8 cellular contexts compared by ENCODE assay signal in the genomic region with DNA sequence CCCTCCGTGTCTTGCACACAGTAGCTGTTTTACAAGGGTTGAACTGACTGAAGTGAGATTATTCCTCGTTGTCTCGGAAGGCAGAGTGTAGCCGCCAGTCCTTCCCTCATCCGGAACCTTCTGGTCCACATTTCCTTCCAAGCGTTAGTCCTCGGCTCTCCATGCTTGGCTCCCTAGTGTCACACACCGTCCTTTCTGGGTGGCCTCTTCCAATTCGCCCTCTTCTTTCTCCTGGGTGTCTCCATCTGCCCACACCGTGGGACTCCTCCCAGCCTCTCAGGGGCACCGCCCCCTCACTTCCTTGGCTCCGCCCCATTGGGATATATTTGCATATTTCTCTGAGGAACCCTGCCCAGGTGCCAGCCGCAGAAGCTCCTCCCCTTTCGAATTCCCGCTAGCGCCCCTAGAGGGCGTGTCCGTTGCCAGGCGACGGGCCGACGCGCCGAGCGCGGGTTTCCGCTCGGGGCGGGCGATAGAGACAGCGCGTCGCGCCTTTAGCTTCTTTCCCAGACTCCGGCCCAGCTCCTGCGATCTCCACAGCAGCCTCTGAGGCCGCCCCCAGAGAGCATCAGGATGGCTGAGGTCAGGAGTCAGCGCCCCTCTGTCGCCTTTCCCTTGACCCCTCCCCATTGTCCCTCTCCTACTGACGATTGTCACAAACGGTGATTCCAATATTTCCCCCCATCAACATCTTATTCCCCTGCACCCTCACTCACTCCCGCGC. TPM values are rescaled to one million over a fixed set of nuclear protein-coding genes. Genes with fewer than 3 reads are reported as not detected.
DNase-seq lines count a peak whose midpoint lies in the region; ATAC-seq and TF ChIP-seq lines count a peak whose summit lies in the region.

A gene with protein sequence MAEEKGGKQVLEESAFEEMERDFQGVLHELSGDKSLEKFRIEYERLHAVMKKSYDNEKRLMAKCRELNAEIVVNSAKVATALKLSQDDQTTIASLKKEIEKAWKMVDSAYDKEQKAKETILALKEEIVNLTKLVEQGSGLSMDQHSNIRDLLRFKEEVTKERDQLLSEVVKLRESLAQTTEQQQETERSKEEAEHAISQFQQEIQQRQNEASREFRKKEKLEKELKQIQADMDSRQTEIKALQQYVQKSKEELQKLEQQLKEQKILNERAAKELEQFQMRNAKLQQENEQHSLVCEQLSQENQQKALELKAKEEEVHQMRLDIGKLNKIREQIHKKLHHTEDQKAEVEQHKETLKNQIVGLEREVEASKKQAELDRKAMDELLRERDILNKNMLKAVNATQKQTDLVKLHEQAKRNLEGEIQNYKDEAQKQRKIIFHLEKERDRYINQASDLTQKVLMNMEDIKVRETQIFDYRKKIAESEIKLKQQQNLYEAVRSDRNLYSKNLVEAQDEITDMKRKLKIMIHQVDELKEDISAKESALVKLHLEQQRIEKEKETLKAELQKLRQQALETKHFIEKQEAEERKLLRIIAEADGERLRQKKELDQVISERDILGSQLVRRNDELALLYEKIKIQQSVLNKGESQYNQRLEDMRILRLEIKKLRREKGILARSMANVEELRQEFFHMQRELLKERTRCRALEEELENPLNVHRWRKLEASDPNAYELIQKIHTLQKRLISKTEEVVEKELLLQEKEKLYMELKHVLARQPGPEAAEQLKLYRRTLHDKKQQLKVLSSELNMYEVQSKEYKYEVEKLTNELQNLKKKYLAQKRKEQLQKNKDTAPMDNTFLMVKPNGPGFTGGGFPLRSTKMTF (plus strand): TSS at position 509 of the 724 bp plus-strand sequence. CDS start 65 bp downstream, at position 574.

- peak within 1 kb of the TSS in 1 of 2 donors; percentile 96 for H3K27ac ChIP-seq in left lung

- no peaks in the 10 kb centered on the region for H3K36me3 ChIP-seq in left lung

- TF ChIP-seq CTCF in AG09319 (IDR thresholded peaks at IDR 0.05; ENCODE audit: low read depth, low read length): peak; percentile 58
- TF ChIP-seq CTCF in choroid plexus epithelial cell (conservative IDR thresholded peaks at IDR 0.05; ENCODE audit: low read depth, low read length): peak; percentile 77
- TF ChIP-seq CTCF in left lung (IDR thresholded peaks at IDR 0.05): peak; percentile 52 to 76

- intact Hi-C loops in left lung (cut with DNase I): loop anchor here in 1 of 2 donors (5.0 kb wide), 1 partner anchor 56 kb away; no protein-coding TSS in a partner anchor

- H3K9me3 ChIP-seq in left lung: no peaks in the 10 kb centered on the region

- DNase-seq in AG09319 (ENCODE audit: extremely low read depth, low read depth): no peak
- DNase-seq in NCI-H226: peak; percentile 58
- peak; percentile 84 to 86 for DNase-seq in activated CD4-positive, alpha-beta T cell treated with anti-CD3 and anti-CD28 coated beads for 24 hours (ENCODE audit: low read depth in 2 of 2)
- DNase-seq in choroid plexus epithelial cell (ENCODE audit: low read depth): peak; percentile 94
- DNase-seq in left lung: peak; percentile 95 to 98
- peak; percentile 86 for DNase-seq in stimulated activated CD4-positive, alpha-beta T cell treated with anti-CD3 and anti-CD28 coated beads, Interleukin-4, amount 100 ng/mL, for 1 hour

- H3K4me1 ChIP-seq in left lung: peaks cover 15 to 66% of the 10 kb centered on the region in 2 donors

- H3K4me3 ChIP-seq in choroid plexus epithelial cell (ENCODE audit: low read depth, low read length) (peak within 1 kb of the TSS; percentile 59), left lung (peak within 1 kb of the TSS; percentile 27 to 47)

- peak; percentile 53 for ATAC-seq in HG03280 (IDR thresholded peaks at IDR 0.05; ENCODE audit: unreplicated experiment)
- ATAC-seq in left lung: peak; percentile 86

- H3K27me3 ChIP-seq in left lung: no peaks in the 10 kb centered on the region

- TF ChIP-seq POLR2A in GM19193 (IDR thresholded peaks at IDR 0.05; ENCODE audit: extremely low read depth, insufficient read depth, insufficient read length): peak; percentile 30

RNA-seq across cellular contexts. Expression of the gene that starts here (rescaled TPM):
- under 1 TPM; 0.29 to 0.79 TPM for total RNA-seq in left lung

Comparison
In these comparisons a context has a peak if more than half of its experiments do, and no peak if none do; other contexts are left out.
1. Peak in DNase-seq, ATAC-seq and H3K4me3 ChIP-seq in left lung; RNA of the gene not detected or under 1 TPM.